12 cellular contexts compared by ENCODE assay signal in genomic region chr3:73719413-73719831, GRCh38.
DNase-seq lines count a peak whose midpoint lies in the region; ATAC-seq and TF ChIP-seq lines count a peak whose summit lies in the region.
"Had no signal": no experiment of that assay in that cellular context is flagged by ENCODE, and none has a peak within 500 bp of the region (broad histone marks: within the 10 kb centered on the region; RNA-seq: fewer than 3 reads in every experiment).

No MANE protein-coding gene starts in this region.

- DNase-seq in Right ventricle myocardium inferior (ENCODE audit: missing footprints), result no peak
- no peak for DNase-seq in cardiac septum (ENCODE audit: low spot score)
- peak; percentile 72 for DNase-seq in fibroblast of the aortic adventitia (ENCODE audit: low read depth)
- DNase-seq in pons (ENCODE audit: low spot score), result peak; percentile 38
- no peak for DNase-seq in NCI-H1105 (lab: John Stamatoyannopoulos, UW)
- DNase-seq in stimulated activated naive B cell treated with anti-CD40 and anti-IgM and Interleukin-4, amounts not matched to agents 10 μg/mL and 1 μg/mL and 100 μg/mL, for 72 hours, result no peak
- DNase-seq in central memory CD4-positive, alpha-beta T cell, result no peak
- no peak for DNase-seq in SHP77 (lab: John Stamatoyannopoulos, UW)
- DNase-seq: 8988T, NCI-H1417 treated with DMSO at 0.1 percent for 48 hours, NCI-H526 treated with DMSO at 0.1 percent for 48 hours, pancreas had no signal

- H3K4me1 Mint-ChIP-seq in stimulated activated naive B cell treated with anti-CD40 and anti-IgM and Interleukin-4, amounts not matched to agents 10 μg/mL and 1 μg/mL and 100 μg/mL, for 72 hours, result no peaks in the 10 kb centered on the region

- ATAC-seq in Right ventricle myocardium inferior, result peak; percentile 28
- no peak for ATAC-seq in stimulated activated naive B cell treated with anti-CD40 and anti-IgM and Interleukin-4, amounts not matched to agents 10 μg/mL and 1 μg/mL and 100 μg/mL, for 72 hours (replicated peaks)

- TF ChIP-seq CTCF in fibroblast of the aortic adventitia (IDR thresholded peaks at IDR 0.05; ENCODE audit: insufficient read depth, low read length), result no peak

- no peak overlapping the region for H3K4me3 Mint-ChIP-seq in stimulated activated naive B cell treated with anti-CD40 and anti-IgM and Interleukin-4, amounts not matched to agents 10 μg/mL and 1 μg/mL and 100 μg/mL, for 72 hours

- no peak overlapping the region for H3K27ac Mint-ChIP-seq in stimulated activated naive B cell treated with anti-CD40 and anti-IgM and Interleukin-4, amounts not matched to agents 10 μg/mL and 1 μg/mL and 100 μg/mL, for 72 hours

- intact Hi-C loops in Right ventricle myocardium inferior (cut with DNase I), result no loop called here
- intact Hi-C loops in cardiac septum (cut with DNase I), result no loop called here

- H3K36me3 Mint-ChIP-seq in stimulated activated naive B cell treated with anti-CD40 and anti-IgM and Interleukin-4, amounts not matched to agents 10 μg/mL and 1 μg/mL and 100 μg/mL, for 72 hours, result no peaks in the 10 kb centered on the region

- H3K4me3 ChIP-seq in fibroblast of the aortic adventitia (ENCODE audit: low read depth, low read length), result peak overlapping the region; percentile 29
- H3K4me3 ChIP-seq: pancreas had no signal

- H3K9me3 Mint-ChIP-seq in stimulated activated naive B cell treated with anti-CD40 and anti-IgM and Interleukin-4, amounts not matched to agents 10 μg/mL and 1 μg/mL and 100 μg/mL, for 72 hours, result peaks cover 5 to 8% of the 10 kb centered on the region in 2 donors

- H3K27me3 Mint-ChIP-seq in stimulated activated naive B cell treated with anti-CD40 and anti-IgM and Interleukin-4, amounts not matched to agents 10 μg/mL and 1 μg/mL and 100 μg/mL, for 72 hours, result no peaks in the 10 kb centered on the region

Comparison
In these comparisons a context has a peak if more than half of its experiments do, and no peak if none do; other contexts are left out.
1. DNase-seq: peak in fibroblast of the aortic adventitia (single experiment) and pons (single experiment); none in Right ventricle myocardium inferior (single experiment), cardiac septum (single experiment), NCI-H1105 (single experiment), stimulated activated naive B cell treated with anti-CD40 and anti-IgM and Interleukin-4, amounts not matched to agents 10 μg/mL and 1 μg/mL and 100 μg/mL, for 72 hours (single experiment), central memory CD4-positive, alpha-beta T cell (single experiment) and SHP77 (0 of 2).